26 cellular contexts compared by ENCODE assay signal in the genomic region with DNA sequence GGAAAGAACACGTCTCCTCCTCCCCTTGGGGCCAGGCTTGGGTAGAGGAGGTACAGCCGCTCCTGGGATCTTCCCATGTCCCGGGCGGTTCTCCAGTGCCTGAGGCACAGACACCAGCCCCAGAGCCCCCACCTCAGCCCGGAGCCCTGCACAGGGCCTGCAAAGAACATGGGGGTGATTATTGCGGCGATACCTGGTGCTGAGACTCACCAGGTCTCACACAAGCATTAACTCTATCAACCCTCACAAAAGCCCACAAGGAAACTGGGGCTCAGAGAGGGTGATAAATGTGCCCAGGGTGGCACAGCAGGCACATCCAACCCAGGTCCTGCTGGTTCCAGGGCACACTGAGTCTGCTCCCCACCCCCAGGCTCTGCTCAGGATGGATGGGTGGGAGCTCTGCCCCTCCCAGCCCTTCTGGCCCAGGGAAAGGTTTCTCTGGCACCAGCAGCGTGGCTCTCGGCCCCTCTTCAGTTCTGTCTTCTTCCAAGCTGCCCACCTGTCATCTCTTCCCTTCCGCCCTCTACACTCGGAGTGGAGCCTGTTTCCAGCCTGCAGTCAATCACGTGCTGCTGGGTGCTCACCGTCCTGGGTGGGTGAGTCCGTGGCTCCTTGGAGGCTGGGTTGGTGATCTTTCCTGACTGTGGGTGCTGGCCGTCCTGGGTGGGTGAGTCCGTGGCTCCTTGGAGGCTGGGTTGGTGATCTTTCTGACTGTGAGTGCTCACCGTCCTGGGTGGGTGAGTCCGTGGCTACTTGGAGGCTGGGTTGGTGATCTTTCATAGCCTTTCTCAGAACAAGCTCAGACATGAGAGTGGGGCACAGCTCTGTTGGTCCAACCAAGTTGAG. TPM values are rescaled to one million over a fixed set of nuclear protein-coding genes. Genes with fewer than 3 reads are reported as not detected.
"Had no signal": no experiment of that assay in that cellular context is flagged by ENCODE, and none has a peak within 500 bp of the region (broad histone marks: within the 10 kb centered on the region; RNA-seq: fewer than 3 reads in every experiment).

No MANE protein-coding gene starts in this region.

- H3K9me3 ChIP-seq: esophagus squamous epithelium, left lung, suprapubic skin, tibial nerve had no signal

- H3K36me3 ChIP-seq: esophagus squamous epithelium, heart right ventricle, left lung, suprapubic skin, tibial nerve had no signal

- ATAC-seq: activated naive CD8-positive, alpha-beta T cell treated with anti-CD3 and anti-CD28 coated beads, Interleukin-2, amount 50 U/mL, for 24 hours; activated T-cell treated with anti-CD3 and anti-CD28 coated beads, Interleukin-2, amount 50 U/mL, for 4 hours; activated T-helper 17 cell treated with anti-CD3 and anti-CD28 coated beads, Interleukin-2, amount 50 U/mL, for 72 hours; heart right ventricle; left lung; right cardiac atrium; stimulated activated naive B cell treated with anti-CD40 and anti-IgM and Interleukin-4, amounts not matched to agents 10 μg/mL and 1 μg/mL and 100 μg/mL, for 72 hours; T-helper 17 cell had no signal

- H3K4me1 ChIP-seq: esophagus squamous epithelium, left lung, suprapubic skin, tibial nerve had no signal

- FAIRE-seq: endometrium had no signal

- H3K27ac ChIP-seq: epithelial cell of prostate, esophagus squamous epithelium, heart right ventricle, left lung, skin epidermis, suprapubic skin, tibial nerve had no signal

- DNase-seq: activated CD4-positive, alpha-beta memory T cell treated with anti-CD3 and anti-CD28 coated beads for 36 hours; activated CD4-positive, alpha-beta T cell treated with anti-CD3 and anti-CD28 coated beads, Interleukin-2, amount 10 ng/mL, durations not matched to agents 24 days and 14 days; activated CD4-positive, CD25-positive, alpha-beta regulatory T cell treated with anti-CD3 and anti-CD28 coated beads, Interleukin-2, amount 50 U/mL, for 72 hours; activated naive CD8-positive, alpha-beta T cell treated with anti-CD3 and anti-CD28 coated beads, Interleukin-2, amount 50 U/mL, for 24 hours; activated T-cell treated with anti-CD3 and anti-CD28 coated beads, Interleukin-2, amount 50 U/mL, for 4 hours; amygdala; central memory CD4-positive, alpha-beta T cell; effector CD4-positive, alpha-beta T cell; esophagus squamous epithelium; foreskin melanocyte; heart right ventricle; left lung; naive B cell; nephron progenitor cell; occipital lobe; right cardiac atrium; stimulated activated CD4-positive, alpha-beta T cell treated with anti-CD3 and anti-CD28 coated beads, Interleukin-4, amount 100 ng/mL, for 24 hours; stimulated activated naive B cell treated with anti-CD40 and anti-IgM and Interleukin-4, amounts not matched to agents 10 μg/mL and 1 μg/mL and 100 μg/mL, for 72 hours; T-helper 17 cell had no signal

- H3K4me3 ChIP-seq: esophagus squamous epithelium, heart right ventricle, left lung, skin epidermis, suprapubic skin, tibial nerve had no signal

- H3K27me3 ChIP-seq: tibial nerve had no signal

RNA-seq across cellular contexts. Expression of a gene that starts 53.6 kb away (rescaled TPM):
- total RNA-seq: activated CD4-positive, alpha-beta memory T cell treated with anti-CD3 and anti-CD28 coated beads for 36 hours; activated CD4-positive, alpha-beta T cell treated with anti-CD3 and anti-CD28 coated beads, Interleukin-2, amount 10 ng/mL, durations not matched to agents 24 days and 14 days; activated T-helper 17 cell treated with anti-CD3 and anti-CD28 coated beads, Interleukin-2, amount 50 U/mL, for 72 hours; lung microvascular endothelial cell; T-helper 17 cell had no signal
